In the genomic region with DNA sequence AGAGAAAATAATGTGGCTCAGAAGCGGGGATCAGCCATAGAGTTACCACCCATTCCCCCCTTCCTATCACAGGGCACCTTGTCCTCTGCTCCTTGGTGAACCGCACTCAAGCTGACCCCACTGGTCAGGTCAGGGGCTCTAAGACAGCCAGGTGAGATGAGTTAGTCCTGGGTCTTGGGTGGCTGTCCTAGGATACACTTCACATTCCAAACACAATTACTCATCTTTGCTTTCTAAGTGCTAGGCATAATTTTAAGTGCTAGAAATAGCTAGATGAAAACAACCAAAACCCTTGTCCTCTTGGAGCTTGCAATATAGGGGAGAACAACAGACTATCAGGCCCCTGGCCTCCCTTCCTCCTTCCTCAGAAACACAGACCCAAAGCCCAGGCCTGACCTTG, we compare ENCODE assay signal across 1 cellular context.
TF ChIP-seq lines count a peak whose summit lies in the region.

No MANE protein-coding gene starts in this region.

TF ChIP-seq in A549, 52 proteins besides CTCF, POLR2A, EP300 and RAD21 (continued from another document):
- TF ChIP-seq, protein P1, sequence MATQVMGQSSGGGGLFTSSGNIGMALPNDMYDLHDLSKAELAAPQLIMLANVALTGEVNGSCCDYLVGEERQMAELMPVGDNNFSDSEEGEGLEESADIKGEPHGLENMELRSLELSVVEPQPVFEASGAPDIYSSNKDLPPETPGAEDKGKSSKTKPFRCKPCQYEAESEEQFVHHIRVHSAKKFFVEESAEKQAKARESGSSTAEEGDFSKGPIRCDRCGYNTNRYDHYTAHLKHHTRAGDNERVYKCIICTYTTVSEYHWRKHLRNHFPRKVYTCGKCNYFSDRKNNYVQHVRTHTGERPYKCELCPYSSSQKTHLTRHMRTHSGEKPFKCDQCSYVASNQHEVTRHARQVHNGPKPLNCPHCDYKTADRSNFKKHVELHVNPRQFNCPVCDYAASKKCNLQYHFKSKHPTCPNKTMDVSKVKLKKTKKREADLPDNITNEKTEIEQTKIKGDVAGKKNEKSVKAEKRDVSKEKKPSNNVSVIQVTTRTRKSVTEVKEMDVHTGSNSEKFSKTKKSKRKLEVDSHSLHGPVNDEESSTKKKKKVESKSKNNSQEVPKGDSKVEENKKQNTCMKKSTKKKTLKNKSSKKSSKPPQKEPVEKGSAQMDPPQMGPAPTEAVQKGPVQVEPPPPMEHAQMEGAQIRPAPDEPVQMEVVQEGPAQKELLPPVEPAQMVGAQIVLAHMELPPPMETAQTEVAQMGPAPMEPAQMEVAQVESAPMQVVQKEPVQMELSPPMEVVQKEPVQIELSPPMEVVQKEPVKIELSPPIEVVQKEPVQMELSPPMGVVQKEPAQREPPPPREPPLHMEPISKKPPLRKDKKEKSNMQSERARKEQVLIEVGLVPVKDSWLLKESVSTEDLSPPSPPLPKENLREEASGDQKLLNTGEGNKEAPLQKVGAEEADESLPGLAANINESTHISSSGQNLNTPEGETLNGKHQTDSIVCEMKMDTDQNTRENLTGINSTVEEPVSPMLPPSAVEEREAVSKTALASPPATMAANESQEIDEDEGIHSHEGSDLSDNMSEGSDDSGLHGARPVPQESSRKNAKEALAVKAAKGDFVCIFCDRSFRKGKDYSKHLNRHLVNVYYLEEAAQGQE (IDR thresholded peaks at IDR 0.05), result no peak
- TF ChIP-seq HOXB5 (CRISPR knock-in tag; IDR thresholded peaks at IDR 0.05), result no peak
- TF ChIP-seq CBX2 (IDR thresholded peaks at IDR 0.05; ENCODE audit: borderline replicate concordance, low read depth), result no peak
